1 cellular context compared by ENCODE assay signal in genomic region chr1:11262171-11263049, GRCh38.
TF ChIP-seq lines count a peak whose summit lies in the region.

Gene MTOR (minus strand): TSS chr1:11262551. CDS start chr1:11259409, 3,142 bp downstream.

TF ChIP-seq in WTC11, 78 proteins besides CTCF, POLR2A, EP300 and RAD21 (continued from another document):
- 0 out of 2 replicates have a peak, but pooled peaks have one; percentile 45 for TF ChIP-seq HMGXB4 (CRISPR knock-in tag; IDR thresholded peaks at IDR 0.05)
- TF ChIP-seq ZBTB21 (CRISPR knock-in tag; IDR thresholded peaks at IDR 0.05; ENCODE audit: borderline replicate concordance): no peak
- TF ChIP-seq SMAD3 (CRISPR knock-in tag; IDR thresholded peaks at IDR 0.05; ENCODE audit: borderline replicate concordance): 0 out of 2 replicates have a peak, but pooled peaks have one; percentile 18
- TF ChIP-seq NR2C2 (CRISPR knock-in tag; IDR thresholded peaks at IDR 0.05): no peak
- TF ChIP-seq ZNF396 (CRISPR knock-in tag; IDR thresholded peaks at IDR 0.05; ENCODE audit: borderline replicate concordance): no peak
- TF ChIP-seq ATF1 (CRISPR knock-in tag; IDR thresholded peaks at IDR 0.05): no peak
- TF ChIP-seq NFYB (CRISPR knock-in tag; conservative IDR thresholded peaks at IDR 0.05; ENCODE audit: low read depth): peak; percentile 94
- no peak for TF ChIP-seq NR3C1 (CRISPR knock-in tag; conservative IDR thresholded peaks at IDR 0.05; ENCODE audit: low read depth)
- no peak for TF ChIP-seq USF2 (CRISPR knock-in tag; IDR thresholded peaks at IDR 0.05)
